ENCODE assay signal across 28 cellular contexts in the genomic region with DNA sequence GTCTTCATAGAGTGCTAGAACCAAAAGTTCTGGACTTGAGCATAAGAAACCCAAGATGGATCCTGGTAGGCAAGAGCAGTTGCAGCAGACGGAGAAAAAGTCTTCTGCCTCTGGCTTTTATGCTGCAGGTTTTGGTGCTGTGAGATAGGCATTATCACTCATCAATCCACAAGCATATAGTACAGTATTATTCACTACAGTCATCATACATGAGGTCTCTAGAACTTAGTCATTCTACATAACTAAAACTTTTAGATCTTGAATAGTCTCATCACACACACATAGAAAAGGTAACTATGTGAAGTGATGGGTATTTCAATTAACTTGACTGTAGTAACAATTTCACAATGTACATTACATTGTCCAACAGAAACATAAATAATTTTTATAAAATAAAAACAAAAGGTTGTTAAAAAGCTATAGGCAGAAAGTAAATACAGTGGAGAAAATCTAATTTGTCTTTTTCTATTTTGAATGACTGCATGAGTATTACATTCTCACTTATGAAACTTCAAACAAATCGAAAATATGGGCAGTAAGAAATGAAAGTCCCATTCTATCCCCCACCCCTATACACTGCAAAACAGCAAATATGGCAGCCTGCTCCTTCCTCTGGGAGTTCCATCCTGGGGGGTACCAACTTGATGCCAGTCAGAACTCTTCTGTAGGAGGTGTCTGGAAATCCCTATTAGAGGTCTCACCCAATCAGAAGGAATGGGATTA.
"Had no signal": no experiment of that assay in that cellular context is flagged by ENCODE, and none has a peak within 500 bp of the region (broad histone marks: within the 10 kb centered on the region; RNA-seq: fewer than 3 reads in every experiment).

No MANE protein-coding gene starts in this region.

- H3K4me3 Mint-ChIP-seq: activated CD8-positive, alpha-beta T cell treated with anti-CD3 and anti-CD28 coated beads for 36 hours; activated naive CD8-positive, alpha-beta T cell treated with anti-CD3 and anti-CD28 coated beads, Interleukin-2, amount 10 ng/mL, durations not matched to agents 7 days and 5 days; central memory CD8-positive, alpha-beta T cell; IgD-negative memory B cell had no signal

- ATAC-seq: activated CD8-positive, alpha-beta T cell treated with anti-CD3 and anti-CD28 coated beads for 36 hours; Panc1 had no signal

- DNase-seq: activated CD4-positive, alpha-beta T cell treated with anti-CD3 and anti-CD28 coated beads, Interleukin-2, amount 50 U/mL, for 4 hours; activated CD8-positive, alpha-beta T cell treated with anti-CD3 and anti-CD28 coated beads for 36 hours; activated gamma-delta T cell; activated naive CD4-positive, alpha-beta T cell treated with anti-CD3 and anti-CD28 coated beads, Interleukin-2, amount 50 U/mL, for 16 hours; activated naive CD8-positive, alpha-beta T cell treated with anti-CD3 and anti-CD28 coated beads, Interleukin-2, amount 10 ng/mL, durations not matched to agents 7 days and 5 days; activated T-cell treated with anti-CD3 and anti-CD28 coated beads, Interleukin-2, amount 50 U/mL, for 1 hour; amygdala; Karpas-422; KBM-7; NCI-H1048; NCI-H1105 treated with DMSO at 0.1 percent for 48 hours; NCI-H1436; NCI-H1694; NCI-H1930; NCI-H2081 treated with DMSO at 0.1 percent for 48 hours; NCI-H226; NCI-H446 treated with DMSO at 0.1 percent for 48 hours; NCI-H69; NCI-H82; SHP77 had no signal

- H3K4me3 ChIP-seq: ascending aorta, cardiac muscle cell, SJCRH30, SK-N-MC had no signal

- H3K4me1 Mint-ChIP-seq: activated naive CD8-positive, alpha-beta T cell treated with anti-CD3 and anti-CD28 coated beads, Interleukin-2, amount 10 ng/mL, durations not matched to agents 7 days and 5 days; central memory CD8-positive, alpha-beta T cell; IgD-negative memory B cell had no signal

- H3K9me3 ChIP-seq: ascending aorta, SJCRH30 had no signal

- H3K27me3 ChIP-seq: ascending aorta, cardiac muscle cell, SJCRH30 had no signal

- H3K9me3 Mint-ChIP-seq: activated CD8-positive, alpha-beta T cell treated with anti-CD3 and anti-CD28 coated beads for 36 hours; central memory CD8-positive, alpha-beta T cell; IgD-negative memory B cell had no signal

- H3K4me1 ChIP-seq: ascending aorta, SJCRH30 had no signal

- H3K27me3 Mint-ChIP-seq: activated CD8-positive, alpha-beta T cell treated with anti-CD3 and anti-CD28 coated beads for 36 hours; central memory CD8-positive, alpha-beta T cell; IgD-negative memory B cell had no signal

- H3K27ac Mint-ChIP-seq: activated CD8-positive, alpha-beta T cell treated with anti-CD3 and anti-CD28 coated beads for 36 hours; activated naive CD8-positive, alpha-beta T cell treated with anti-CD3 and anti-CD28 coated beads, Interleukin-2, amount 10 ng/mL, durations not matched to agents 7 days and 5 days; activated T-helper 2 cell treated with anti-CD3 and anti-CD28 coated beads, Interferon-gamma antibody, Interleukin-2, Interleukin-4, amounts not matched to agents 10 μg/mL and 5 μg/mL and 100 μg/mL, durations not matched to agents 14 hours and 24 hours and 36 hours; IgD-negative memory B cell had no signal

- H3K27ac ChIP-seq: ascending aorta, cardiac muscle cell, SJCRH30, SK-N-MC had no signal

- H3K36me3 ChIP-seq: ascending aorta, cardiac muscle cell, SJCRH30 had no signal

- H3K36me3 Mint-ChIP-seq: activated naive CD8-positive, alpha-beta T cell treated with anti-CD3 and anti-CD28 coated beads, Interleukin-2, amount 10 ng/mL, durations not matched to agents 7 days and 5 days had no signal
